ENCODE assay signal across 8 cellular contexts in genomic region chr11:32088117-32088941, GRCh38. TPM values are rescaled to one million over a fixed set of nuclear protein-coding genes. Genes with fewer than 3 reads are reported as not detected.
DNase-seq lines count a peak whose midpoint lies in the region; ATAC-seq and TF ChIP-seq lines count a peak whose summit lies in the region.

No MANE protein-coding gene starts in this region.

- H3K4me1 Mint-ChIP-seq in activated T-helper 2 cell treated with anti-CD3 and anti-CD28 coated beads, Interferon-gamma antibody, Interleukin-2, Interleukin-4, amounts not matched to agents 10 μg/mL and 5 μg/mL and 100 μg/mL, durations not matched to agents 14 hours and 24 hours and 36 hours (ENCODE audit: low read depth): peaks cover 28% of the 10 kb centered on the region

- intact Hi-C loops in activated T-helper 2 cell treated with anti-CD3 and anti-CD28 coated beads, Interferon-gamma antibody, Interleukin-2, Interleukin-4, amounts not matched to agents 10 μg/mL and 5 μg/mL and 100 μg/mL, durations not matched to agents 14 hours and 24 hours and 36 hours (cut with micrococcal nuclease): no loop called here

- H2AFZ ChIP-seq in hepatocyte: no peak overlapping the region

- no peak overlapping the region for H3K27ac ChIP-seq in hepatocyte

- H4K20me1 ChIP-seq in hepatocyte (ENCODE audit: insufficient read depth, poor library complexity, severe bottlenecking): peaks cover 11% of the 10 kb centered on the region

- no peak overlapping the region for H3K4me3 Mint-ChIP-seq in activated T-helper 2 cell treated with anti-CD3 and anti-CD28 coated beads, Interferon-gamma antibody, Interleukin-2, Interleukin-4, amounts not matched to agents 10 μg/mL and 5 μg/mL and 100 μg/mL, durations not matched to agents 14 hours and 24 hours and 36 hours (ENCODE audit: low read depth)

- no peaks in the 10 kb centered on the region for H3K9me2 ChIP-seq in hepatocyte (replicated peaks; ENCODE audit: insufficient read depth)

- H3K9me3 ChIP-seq in hepatocyte (ENCODE audit: low read depth): no peaks in the 10 kb centered on the region

- H3K27me3 ChIP-seq in hepatocyte: no peaks in the 10 kb centered on the region

- peak overlapping the region; percentile 23 for H3K27ac Mint-ChIP-seq in activated T-helper 2 cell treated with anti-CD3 and anti-CD28 coated beads, Interferon-gamma antibody, Interleukin-2, Interleukin-4, amounts not matched to agents 10 μg/mL and 5 μg/mL and 100 μg/mL, durations not matched to agents 14 hours and 24 hours and 36 hours

- peaks cover 6% of the 10 kb centered on the region for H3K36me3 Mint-ChIP-seq in activated T-helper 2 cell treated with anti-CD3 and anti-CD28 coated beads, Interferon-gamma antibody, Interleukin-2, Interleukin-4, amounts not matched to agents 10 μg/mL and 5 μg/mL and 100 μg/mL, durations not matched to agents 14 hours and 24 hours and 36 hours (ENCODE audit: low read depth)

- no peak overlapping the region for H3K4me3 ChIP-seq in hepatocyte

- 67% methylated on average over 4 of the region's 4 CpGs for WGBS in hepatocyte (ENCODE audit: low lambda C conversion rate, missing lambda C conversion rate)

- no peak overlapping the region for H3K4me2 ChIP-seq in hepatocyte

- peak; percentile 55 for DNase-seq in AG09319 (ENCODE audit: extremely low read depth, low read depth)
- DNase-seq in activated T-helper 2 cell treated with anti-CD3 and anti-CD28 coated beads, Interferon-gamma antibody, Interleukin-2, Interleukin-4, amounts not matched to agents 10 μg/mL and 5 μg/mL and 100 μg/mL, durations not matched to agents 14 hours and 24 hours and 36 hours (ENCODE audit: low spot score): no peak
- peak; percentile 37 for DNase-seq in hepatocyte (ENCODE audit: low spot score)

- peaks cover 31% of the 10 kb centered on the region for H3K27me3 Mint-ChIP-seq in activated T-helper 2 cell treated with anti-CD3 and anti-CD28 coated beads, Interferon-gamma antibody, Interleukin-2, Interleukin-4, amounts not matched to agents 10 μg/mL and 5 μg/mL and 100 μg/mL, durations not matched to agents 14 hours and 24 hours and 36 hours (ENCODE audit: low read depth)

- TF ChIP-seq CTCF in AG09319 (IDR thresholded peaks at IDR 0.05; ENCODE audit: low read depth, low read length) (no peak), hepatocyte (IDR thresholded peaks at IDR 0.05; ENCODE audit: poor library complexity) (no peak)

- ATAC-seq in GM18511 (IDR thresholded peaks at IDR 0.05; ENCODE audit: unreplicated experiment) (peak; percentile 34), HG03565 (IDR thresholded peaks at IDR 0.05; ENCODE audit: unreplicated experiment) (peak; percentile 21), HG02763 (IDR thresholded peaks at IDR 0.05; ENCODE audit: unreplicated experiment) (no peak), HG03354 (IDR thresholded peaks at IDR 0.05; ENCODE audit: poor library complexity, severe bottlenecking, unreplicated experiment) (no peak), HG03108 (IDR thresholded peaks at IDR 0.05; ENCODE audit: unreplicated experiment) (no peak)

- H3K4me1 ChIP-seq in hepatocyte (ENCODE audit: insufficient read depth): peaks cover 15% of the 10 kb centered on the region

- peaks cover 16% of the 10 kb centered on the region for H3K79me2 ChIP-seq in hepatocyte

- H3K9me3 Mint-ChIP-seq in activated T-helper 2 cell treated with anti-CD3 and anti-CD28 coated beads, Interferon-gamma antibody, Interleukin-2, Interleukin-4, amounts not matched to agents 10 μg/mL and 5 μg/mL and 100 μg/mL, durations not matched to agents 14 hours and 24 hours and 36 hours: no peaks in the 10 kb centered on the region

- H3K36me3 ChIP-seq in hepatocyte (replicated peaks; ENCODE audit: insufficient read depth, low read depth): no peaks in the 10 kb centered on the region

RNA-seq across cellular contexts. Expression of gene RCN1, which starts 2.5 kb away (rescaled TPM):
- total RNA-seq in activated T-helper 2 cell treated with anti-CD3 and anti-CD28 coated beads, Interferon-gamma antibody, Interleukin-2, Interleukin-4, amounts not matched to agents 10 μg/mL and 5 μg/mL and 100 μg/mL, durations not matched to agents 14 hours and 24 hours and 36 hours: 27.5 and 32.6 TPM in 2 replicates
- 258 and 262 TPM in 2 replicates for total RNA-seq in hepatocyte
- polyA plus RNA-seq in hepatocyte: 412 and 473 TPM in 2 replicates

Comparison
In these comparisons a context has a peak if more than half of its experiments do, and no peak if none do; other contexts are left out.
1. ATAC-seq: peak in GM18511 (single experiment) and HG03565 (single experiment); none in HG02763 (single experiment), HG03354 (single experiment) and HG03108 (single experiment).